ENCODE assay signal across 13 cellular contexts in genomic region chr3:61956236-61956635, GRCh38.
DNase-seq lines count a peak whose midpoint lies in the region; ATAC-seq, FAIRE-seq and TF ChIP-seq lines count a peak whose summit lies in the region.
"Had no signal": no experiment of that assay in that cellular context is flagged by ENCODE, and none has a peak within 500 bp of the region (broad histone marks: within the 10 kb centered on the region; RNA-seq: fewer than 3 reads in every experiment).

No MANE protein-coding gene starts in this region.

- peak overlapping the region; percentile 75 for H3K4me3 Mint-ChIP-seq in HFFc6
- H3K4me3 Mint-ChIP-seq: activated naive CD8-positive, alpha-beta T cell treated with anti-CD3 and anti-CD28 coated beads, Interleukin-2, amount 10 ng/mL, durations not matched to agents 7 days and 5 days; stimulated activated naive CD8-positive, alpha-beta T cell treated with anti-CD3 and anti-CD28 coated beads, Interleukin-15, Interleukin-2, amounts not matched to agents 100 ng/mL and 50 ng/mL, for 24 hours; T-helper 2 cell treated with Interferon-gamma antibody and Interleukin-4, amounts not matched to agents 5 μg/mL and 100 μg/mL, for 36 hours had no signal

- H3K9me3 ChIP-seq in body of pancreas (no peaks in the 10 kb centered on the region), keratinocyte (ENCODE audit: control insufficient read depth, low read depth, low read length) (no peaks in the 10 kb centered on the region), suprapubic skin (no peaks in the 10 kb centered on the region)

- H3K27me3 Mint-ChIP-seq in HFFc6 (ENCODE audit: insufficient read depth), result no peaks in the 10 kb centered on the region; the same call in 1 of the 2 replicates

- peaks cover 17% of the 10 kb centered on the region for H3K4me1 Mint-ChIP-seq in HFFc6 (ENCODE audit: low read depth)
- H3K4me1 Mint-ChIP-seq: activated naive CD8-positive, alpha-beta T cell treated with anti-CD3 and anti-CD28 coated beads, Interleukin-2, amount 10 ng/mL, durations not matched to agents 7 days and 5 days had no signal

- peak overlapping the region in 3 of 4 donors; percentile 37 to 54 (median 46) for H3K27ac ChIP-seq in body of pancreas
- peak overlapping the region; percentile 65 for H3K27ac ChIP-seq in keratinocyte (ENCODE audit: control insufficient read depth, insufficient read depth, low read length)
- H3K27ac ChIP-seq in suprapubic skin, result peak overlapping the region; percentile 6

- peaks cover 9% of the 10 kb centered on the region for H3K4me1 ChIP-seq in body of pancreas
- H3K4me1 ChIP-seq in keratinocyte (ENCODE audit: control insufficient read depth, extremely low read depth, insufficient read depth, low read length), result peaks cover 30% of the 10 kb centered on the region
- H3K4me1 ChIP-seq in suprapubic skin, result peaks cover 8% of the 10 kb centered on the region

- no peak overlapping the region for H3K9ac ChIP-seq in keratinocyte (ENCODE audit: control insufficient read depth, extremely low read depth, insufficient read depth, low read length)

- no peaks in the 10 kb centered on the region for H3K27me3 ChIP-seq in body of pancreas
- no peaks in the 10 kb centered on the region for H3K27me3 ChIP-seq in keratinocyte (ENCODE audit: control insufficient read depth, extremely low read depth, insufficient read depth, low read length)
- H3K27me3 ChIP-seq in suprapubic skin, result no peaks in the 10 kb centered on the region

- H3K9me3 Mint-ChIP-seq in HFFc6, result peaks cover 3% of the 10 kb centered on the region; the same call in 1 of the 2 replicates
- H3K9me3 Mint-ChIP-seq: activated naive CD8-positive, alpha-beta T cell treated with anti-CD3 and anti-CD28 coated beads, Interleukin-2, amount 10 ng/mL, durations not matched to agents 7 days and 5 days; stimulated activated naive CD8-positive, alpha-beta T cell treated with anti-CD3 and anti-CD28 coated beads, Interleukin-15, Interleukin-2, amounts not matched to agents 100 ng/mL and 50 ng/mL, for 24 hours; T-helper 2 cell treated with Interferon-gamma antibody and Interleukin-4, amounts not matched to agents 5 μg/mL and 100 μg/mL, for 36 hours had no signal

- no peaks in the 10 kb centered on the region for H3K9me1 ChIP-seq in keratinocyte (ENCODE audit: control insufficient read depth, extremely low read depth, insufficient read depth, low read length)

- peaks cover 7% of the 10 kb centered on the region for H3K36me3 Mint-ChIP-seq in HFFc6 (ENCODE audit: low read depth)
- H3K36me3 Mint-ChIP-seq: activated naive CD8-positive, alpha-beta T cell treated with anti-CD3 and anti-CD28 coated beads, Interleukin-2, amount 10 ng/mL, durations not matched to agents 7 days and 5 days had no signal

- H3K36me3 ChIP-seq in body of pancreas (replicated peaks in 1 of 2; ENCODE audit: insufficient read depth in 1 of 2, low read depth in 2 of 2), result no peaks in the 10 kb centered on the region
- no peaks in the 10 kb centered on the region for H3K36me3 ChIP-seq in keratinocyte (ENCODE audit: control insufficient read depth in 2 of 2, extremely low read depth in 1 of 2, insufficient read depth in 2 of 2, low read length in 2 of 2)
- no peaks in the 10 kb centered on the region for H3K36me3 ChIP-seq in suprapubic skin

- H4K20me1 ChIP-seq in keratinocyte (ENCODE audit: control insufficient read depth, extremely low read depth, insufficient read depth, low read length), result no peaks in the 10 kb centered on the region

- no peak for TF ChIP-seq POLR2A in body of pancreas (IDR thresholded peaks at IDR 0.05)
- TF ChIP-seq POLR2A in suprapubic skin (IDR thresholded peaks at IDR 0.05), result no peak
- no peak for TF ChIP-seq POLR2A in GM12891 (IDR thresholded peaks at IDR 0.05; ENCODE audit: low read depth, low read length)

- peak overlapping the region; percentile 71 for H3K27ac Mint-ChIP-seq in HFFc6
- H3K27ac Mint-ChIP-seq: activated naive CD8-positive, alpha-beta T cell treated with anti-CD3 and anti-CD28 coated beads, Interleukin-2, amount 10 ng/mL, durations not matched to agents 7 days and 5 days; stimulated activated naive CD8-positive, alpha-beta T cell treated with anti-CD3 and anti-CD28 coated beads, Interleukin-15, Interleukin-2, amounts not matched to agents 100 ng/mL and 50 ng/mL, for 24 hours; T-helper 2 cell treated with Interferon-gamma antibody and Interleukin-4, amounts not matched to agents 5 μg/mL and 100 μg/mL, for 36 hours had no signal

- peak overlapping the region; percentile 36 for H2AFZ ChIP-seq in keratinocyte (ENCODE audit: control insufficient read depth, low read length)

- no peak for TF ChIP-seq CTCF in HFFc6 (IDR thresholded peaks at IDR 0.05)
- TF ChIP-seq CTCF in body of pancreas (IDR thresholded peaks at IDR 0.05), result no peak
- no peak for TF ChIP-seq CTCF in keratinocyte (optimal IDR thresholded peaks at IDR 0.05 in 1 of 3, IDR thresholded peaks at IDR 0.05 in 1 of 3, conservative IDR thresholded peaks at IDR 0.05 in 1 of 3; ENCODE audit: extremely low read depth in 1 of 3, insufficient read depth in 2 of 3, low read length in 3 of 3)
- no peak for TF ChIP-seq CTCF in suprapubic skin (IDR thresholded peaks at IDR 0.05)

- no peaks in the 10 kb centered on the region for H3K79me2 ChIP-seq in keratinocyte (ENCODE audit: control insufficient read depth, insufficient read depth, low read length)

- DNase-seq in HFFc6, result peak; percentile 75
- DNase-seq in body of pancreas, result peak in 1 of 4 donors; percentile 21
- DNase-seq in keratinocyte (ENCODE audit: low read depth, low spot score), result no peak
- no peak for DNase-seq in suprapubic skin (ENCODE audit: low spot score in 2 of 2)
- DNase-seq in left colon, result no peak
- DNase-seq in NCI-H1105 (lab: John Stamatoyannopoulos, UW), result no peak
- DNase-seq in GM12891 (ENCODE audit: insufficient read length, low spot score), result no peak
- DNase-seq: activated naive CD8-positive, alpha-beta T cell treated with anti-CD3 and anti-CD28 coated beads, Interleukin-2, amount 10 ng/mL, durations not matched to agents 7 days and 5 days; islet precursor cell; KG1; stimulated activated CD4-positive, alpha-beta T cell treated with anti-CD3 and anti-CD28 coated beads, Interleukin-4, amount 100 ng/mL, for 1 hour had no signal

- no peak overlapping the region for H3K4me3 ChIP-seq in body of pancreas
- H3K4me3 ChIP-seq in keratinocyte (ENCODE audit: control insufficient read depth in 2 of 3, extremely low read depth in 1 of 3, insufficient read depth in 2 of 3, low read depth in 1 of 3, low read length in 3 of 3), result peak overlapping the region in 2 of 3 experiments; percentile 31
- no peak overlapping the region for H3K4me3 ChIP-seq in suprapubic skin

- FAIRE-seq in keratinocyte (lab: Jason Lieb, UNC), result peak; percentile 32
- no peak for FAIRE-seq in GM12891 (lab: Jason Lieb, UNC)

- dilution Hi-C loops in keratinocyte (cut with MboI; ENCODE audit: extremely low pct_ligation_motif_present, low sequenced_read_pairs), result no loop called here

- 25 to 30% methylated on average over 5 of the region's 5 CpGs for WGBS in body of pancreas, 2 donors
- WGBS in suprapubic skin, result 58% methylated on average over 5 of the region's 5 CpGs

- intact Hi-C loops in body of pancreas (cut with DNase I), result no loop called here
- intact Hi-C loops in left colon (cut with DNase I, micrococcal nuclease), result no loop called here

- TF ChIP-seq EP300 in suprapubic skin (IDR thresholded peaks at IDR 0.05), result no peak

- ATAC-seq in body of pancreas (peak; percentile 62), left colon (no peak)

- H3K4me2 ChIP-seq in keratinocyte (ENCODE audit: control insufficient read depth, extremely low read depth, insufficient read depth, low read depth, low read length), result peak overlapping the region; percentile 68

TF ChIP-seq in GM12891, 5 proteins besides CTCF, POLR2A, EP300 and RAD21:
- TF ChIP-seq TAF1 (IDR thresholded peaks at IDR 0.05; ENCODE audit: low read depth, low read length) (no peak), POU2F2 (IDR thresholded peaks at IDR 0.05; ENCODE audit: low read depth, low read length) (no peak), POLR2AphosphoS5 (IDR thresholded peaks at IDR 0.05; ENCODE audit: low read depth, low read length) (no peak), SPI1 (IDR thresholded peaks at IDR 0.05; ENCODE audit: low read depth, low read length) (no peak), PAX5 (IDR thresholded peaks at IDR 0.05; ENCODE audit: insufficient read depth, low read length, severe bottlenecking) (no peak)

Comparison
In these comparisons a context has a peak if more than half of its experiments do, and no peak if none do; other contexts are left out.
1. H3K27ac ChIP-seq: peak in every context shown above with its lines; median percentile 65 in keratinocyte; 46 in body of pancreas; 6 in suprapubic skin.
2. H3K4me3 ChIP-seq: peak in keratinocyte (2 of 3); none in body of pancreas (0 of 2) and suprapubic skin (single experiment).